ENCODE assay signal across 8 cellular contexts in the genomic region with DNA sequence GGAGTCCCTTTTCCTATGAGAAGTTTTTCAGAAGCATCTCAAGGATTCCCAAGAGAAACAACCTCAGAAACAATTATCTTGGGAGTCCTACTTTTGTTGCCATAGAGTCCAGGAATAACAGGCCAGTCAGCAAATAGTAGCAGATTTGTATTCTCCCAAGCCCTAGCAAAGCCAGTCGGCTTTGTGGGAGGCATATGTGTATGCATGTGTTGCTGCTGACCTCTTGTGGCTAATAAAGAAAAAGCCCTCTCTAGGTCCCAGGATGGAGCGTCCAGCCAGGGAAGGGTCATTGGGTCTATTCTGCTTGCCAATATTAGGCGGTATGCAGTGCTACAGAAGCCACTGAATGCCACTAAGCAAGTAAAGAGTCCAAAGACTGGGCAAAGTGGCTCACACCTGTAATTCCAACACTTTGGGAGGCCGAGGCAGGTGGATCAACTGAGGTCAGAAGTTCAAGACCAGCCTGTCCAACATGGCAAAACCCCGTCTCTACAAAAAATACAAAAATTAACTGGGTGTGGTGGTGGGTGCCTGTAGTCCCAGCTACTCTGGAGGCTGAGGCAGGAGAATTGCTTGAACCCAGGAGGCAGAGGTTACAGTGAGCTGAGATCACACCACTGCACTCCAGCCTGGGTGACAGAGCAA. TPM values are rescaled to one million over a fixed set of nuclear protein-coding genes. Genes with fewer than 3 reads are reported as not detected.
DNase-seq lines count a peak whose midpoint lies in the region; ATAC-seq and TF ChIP-seq lines count a peak whose summit lies in the region.
"Not testable (repeated sequence)": the region's sequence is repeated elsewhere in the genome, so short reads cannot be mapped to it uniquely, and the experiment has no call there.

No MANE protein-coding gene starts in this region.

- ATAC-seq in stimulated activated naive CD8-positive, alpha-beta T cell treated with anti-CD3 and anti-CD28 coated beads, Interleukin-15, Interleukin-2, amounts not matched to agents 100 U/mL and 50 U/mL, for 24 hours = peak; percentile 78

- H3K79me2 ChIP-seq in H9 (ENCODE audit: insufficient read depth, low read length) = not testable (repeated sequence)

- not testable (repeated sequence) for H4K8ac ChIP-seq in H9 (replicated peaks; ENCODE audit: insufficient read length, low read depth, low read length)

- TF ChIP-seq CTCF in H9 (conservative IDR thresholded peaks at IDR 0.05) (peak; percentile 87), RWPE1 (conservative IDR thresholded peaks at IDR 0.05; ENCODE audit: low read depth) (peak; percentile 99), adrenal gland (IDR thresholded peaks at IDR 0.05) (peak; percentile 70 to 92 (median 90)), mesothelial cell of epicardium (IDR thresholded peaks at IDR 0.05; ENCODE audit: unreplicated experiment) (peak; percentile 51)

- H3K18ac ChIP-seq in H9 (ENCODE audit: insufficient read length, low read depth, low read length) = not testable (repeated sequence)

- not testable (repeated sequence) for H2BK15ac ChIP-seq in H9 (ENCODE audit: low read depth, low read length)

- H3K4ac ChIP-seq in H9 (ENCODE audit: low read depth, low read length) = not testable (repeated sequence)

- H3K23ac ChIP-seq in H9 (ENCODE audit: insufficient read length, low read depth, low read length) = not testable (repeated sequence)

- not testable (repeated sequence) for H3K27ac ChIP-seq in H9 (ENCODE audit: insufficient read length, low read depth, low read length); RWPE1; adrenal gland

- H3K56ac ChIP-seq in H9 (ENCODE audit: insufficient read length, low read depth, low read length) = not testable (repeated sequence)

- not testable (repeated sequence) for H4K20me1 ChIP-seq in H9 (ENCODE audit: control insufficient read depth, insufficient read depth, insufficient read length)

- H3K27ac Mint-ChIP-seq in H9, mesothelial cell of epicardium: not testable (repeated sequence)

- not testable (repeated sequence) for H2BK5ac ChIP-seq in H9 (ENCODE audit: insufficient read length, low read length)

- not testable (repeated sequence) for H3K4me1 ChIP-seq in H9 (ENCODE audit: insufficient read depth, low read length); adrenal gland (replicated peaks in 1 of 2)

- not testable (repeated sequence) for H3K4me2 ChIP-seq in H9 (ENCODE audit: insufficient read depth, insufficient read length, low read length)

- H4K5ac ChIP-seq in H9 (ENCODE audit: insufficient read length, low read depth, low read length) = not testable (repeated sequence)

- not testable (repeated sequence) for H3K14ac ChIP-seq in H9 (ENCODE audit: insufficient read depth, low read length)

- not testable (repeated sequence) for H3K9ac ChIP-seq in H9 (ENCODE audit: extremely low read depth, insufficient read length, low read length)

- WGBS in H9 (ENCODE audit: extremely low coverage, insufficient read length, low lambda C conversion rate) = no CpG with 5 or more reads among the region's 5 CpGs
- 19 to 29% (median 25%) methylated on average over 4 to 5 of the region's 5 CpGs for WGBS in adrenal gland, 4 donors

- not testable (repeated sequence) for H3K79me1 ChIP-seq in H9 (ENCODE audit: insufficient read depth, low read depth, low read length, poor library complexity, severe bottlenecking)

- in situ Hi-C loops in Caki2 (cut with HindIII; ENCODE audit: low pct_unique_long_range_greater_than_20kb, low sequenced_read_pairs) = not testable (repeated sequence)

- not testable (repeated sequence) for H3K9me3 ChIP-seq in H9 (ENCODE audit: control insufficient read depth, low read depth, low read length); adrenal gland (replicated peaks in 1 of 3)

- TF ChIP-seq POLR2A in adrenal gland (IDR thresholded peaks at IDR 0.05) = not testable (repeated sequence)

- H3K36me3 Mint-ChIP-seq in H9 (ENCODE audit: insufficient read depth in 1 of 3, low read depth in 3 of 3); mesothelial cell of epicardium: not testable (repeated sequence)

- H3K9me3 Mint-ChIP-seq in H9, mesothelial cell of epicardium: not testable (repeated sequence)

- not testable (repeated sequence) for H4K91ac ChIP-seq in H9 (ENCODE audit: insufficient read length, low read depth, low read length)

- H3K23me2 ChIP-seq in H9 (ENCODE audit: insufficient read length, low read depth, low read length, poor library complexity, severe bottlenecking) = not testable (repeated sequence)

- H3K4me3 ChIP-seq in adrenal gland = not testable (repeated sequence)

- not testable (repeated sequence) for H3K4me3 Mint-ChIP-seq in H9, mesothelial cell of epicardium

- not testable (repeated sequence) for H2AFZ ChIP-seq in H9 (ENCODE audit: low read length)

- H3T11ph ChIP-seq in H9 (ENCODE audit: low read length) = not testable (repeated sequence)

- peak; percentile 50 for DNase-seq in Caki2 (ENCODE audit: low read depth)
- DNase-seq in H9 = peak; percentile 65
- peak; percentile 54 for DNase-seq in NCI-H146 treated with DMSO at 0.1 percent for 48 hours (lab: John Stamatoyannopoulos, UW; ENCODE audit: unreplicated experiment)
- DNase-seq in RWPE1 (ENCODE audit: low spot score) = peak; percentile 81
- DNase-seq in adrenal gland = peak; percentile 61 to 84 (median 72)
- DNase-seq in fibroblast of the conjunctiva (ENCODE audit: low read depth) = peak; percentile 86
- not testable (repeated sequence) for DNase-seq in mesothelial cell of epicardium (ENCODE audit: low spot score in 2 of 2, unreplicated experiment in 2 of 2)
- peak; percentile 20 for DNase-seq in stimulated activated naive CD8-positive, alpha-beta T cell treated with anti-CD3 and anti-CD28 coated beads, Interleukin-15, Interleukin-2, amounts not matched to agents 100 U/mL and 50 U/mL, for 24 hours

- H2BK12ac ChIP-seq in H9 (ENCODE audit: insufficient read length, low read depth, low read length) = not testable (repeated sequence)

- H2BK120ac ChIP-seq in H9 (ENCODE audit: low read depth, low read length, poor library complexity, severe bottlenecking) = not testable (repeated sequence)

- not testable (repeated sequence) for H2AK5ac ChIP-seq in H9 (ENCODE audit: insufficient read length, low read length)

- H3K27me3 Mint-ChIP-seq in H9 (ENCODE audit: low read depth) (peaks cover 14% of the 10 kb centered on the region), mesothelial cell of epicardium (ENCODE audit: low read depth) (peaks cover 28% of the 10 kb centered on the region)

- not testable (repeated sequence) for H3K4me1 Mint-ChIP-seq in H9, mesothelial cell of epicardium

- POLR2A ChIA-PET in RWPE1 (lab: Yijun Ruan, JAX; ENCODE audit: low non-redundant PET) = not testable (repeated sequence)

- H3K36me3 ChIP-seq in adrenal gland (replicated peaks in 1 of 2) = not testable (repeated sequence)

- CTCF ChIA-PET in RWPE1 (lab: Yijun Ruan, JAX) = interaction anchor here (0.8 to 2.6 kb wide), 6 partner anchors 77 to 578 kb away, joined by 3 to 13 read pairs (median 5); partner anchors contain the start of gene ATOSB

- not testable (repeated sequence) for H2BK20ac ChIP-seq in H9 (ENCODE audit: low read depth, low read length, poor library complexity, severe bottlenecking)

- intact Hi-C loops in adrenal gland (cut with DNase I) = loop anchor here (2.0 to 5.0 kb wide), 3 partner anchors 215 to 361 kb away; partner anchors contain the start of gene ATOSB (in 1 of the 2)

- not testable (repeated sequence) for H3K27me3 ChIP-seq in H9 (ENCODE audit: insufficient read depth, low read length); adrenal gland

RNA-seq across cellular contexts. Expression of gene RUSC2, which starts 12.6 kb away (rescaled TPM):
- 6.1 and 8.2 TPM in 2 replicates for total RNA-seq in Caki2 (2014; rRNA removed; shearing (Covaris generic); ENCODE audit: low replicate concordance)
- total RNA-seq in H9 (2021) (5.8 and 6.3 TPM in 2 replicates), adrenal gland (10 to 100 TPM; 13.4 to 42.0 (median 31.2) TPM), mesothelial cell of epicardium (33.5 to 36.1 TPM (median 34.5 TPM) in 3 replicates)
- polyA plus RNA-seq in adrenal gland = 10 to 100 TPM; 14.6 to 66.8 (median 40.6) TPM
